Comparison of ENCODE assay signal across 11 cellular contexts in the genomic region with DNA sequence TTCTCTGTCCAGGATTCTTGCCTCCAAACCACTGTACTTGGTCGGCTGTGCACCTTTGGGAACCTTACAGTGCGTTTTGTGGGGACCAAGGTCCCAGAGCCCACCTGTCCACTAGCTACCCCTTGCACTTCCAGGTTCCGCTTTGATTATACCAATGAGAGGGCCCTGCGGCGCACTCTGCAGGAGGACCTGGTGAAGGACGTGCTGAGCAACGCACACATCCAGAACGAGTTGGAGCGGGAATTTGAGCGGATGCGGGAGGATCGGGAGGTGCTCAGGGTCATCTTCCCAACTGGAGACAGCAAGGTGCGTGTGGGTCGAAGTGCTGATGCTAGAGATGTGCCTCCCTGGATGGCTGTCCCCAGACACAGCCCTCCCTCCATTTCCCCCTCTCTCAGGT. TPM values are rescaled to one million over a fixed set of nuclear protein-coding genes. Genes with fewer than 3 reads are reported as not detected.
A peak's percentile ranks its signal among the peaks of the same experiment; 100 is the strongest.
DNase-seq lines count a peak whose midpoint lies in the region; ATAC-seq, FAIRE-seq and TF ChIP-seq lines count a peak whose summit lies in the region.
"Had no signal": no experiment of that assay in that cellular context is flagged by ENCODE, and none has a peak within 500 bp of the region (broad histone marks: within the 10 kb centered on the region; RNA-seq: fewer than 3 reads in every experiment).

No MANE protein-coding gene starts in this region.

- H3K9me2 ChIP-seq in SK-N-SH = no peaks in the 10 kb centered on the region

- H3F3A ChIP-seq in SK-N-SH (replicated peaks; ENCODE audit: insufficient read depth) = peaks cover 5% of the 10 kb centered on the region

- H3K4me2 ChIP-seq in SK-N-SH (no peak overlapping the region), HepG2 (ENCODE audit: low read depth, low read length) (no peak overlapping the region)

- TF ChIP-seq RAD21 in SK-N-SH (IDR thresholded peaks at IDR 0.05; ENCODE audit: low read length) = peak; percentile 47
- TF ChIP-seq RAD21 in HepG2 (CRISPR knock-in tag; IDR thresholded peaks at IDR 0.05) = peak; percentile 50; the same call in 1 of the 2 replicates

- no peaks in the 10 kb centered on the region for H3K4me1 ChIP-seq in SK-N-SH (ENCODE audit: control insufficient read depth in 1 of 2, insufficient read depth in 2 of 2, low read depth in 1 of 2, low read length in 1 of 2)
- no peaks in the 10 kb centered on the region for H3K4me1 ChIP-seq in HepG2 (ENCODE audit: insufficient read depth, low read length)

- no peak overlapping the region for H2AFZ ChIP-seq in SK-N-SH (ENCODE audit: low read depth)
- H2AFZ ChIP-seq in HepG2 (ENCODE audit: low read length) = no peak overlapping the region

- H3K36me3 ChIP-seq in SK-N-SH (replicated peaks in 1 of 2; ENCODE audit: control insufficient read depth in 1 of 2, insufficient read depth in 2 of 2, low read length in 1 of 2) (peaks cover 62 to 66% of the 10 kb centered on the region in 2 experiments), HepG2 (replicated peaks in 1 of 2; ENCODE audit: control insufficient read depth in 1 of 2, insufficient read depth in 2 of 2, low read length in 2 of 2) (peaks cover 46 to 81% of the 10 kb centered on the region in 2 experiments)

- 94% methylated on average over 14 of the region's 14 CpGs for WGBS in SK-N-SH (ENCODE audit: low lambda C conversion rate)
- WGBS in HepG2 (ENCODE audit: low lambda C conversion rate) = 93% methylated on average over 14 of the region's 14 CpGs

- peak; percentile 5 for TF ChIP-seq CTCF in GM12865 (IDR thresholded peaks at IDR 0.05; ENCODE audit: insufficient read depth, low read depth, low read length, missing control alignments)
- peak; percentile 39 for TF ChIP-seq CTCF in SK-N-SH (IDR thresholded peaks at IDR 0.05)
- peak; percentile 64 for TF ChIP-seq CTCF in HepG2 (CRISPR knock-in tag; IDR thresholded peaks at IDR 0.05)

- H3K27me3 ChIP-seq in SK-N-SH (ENCODE audit: insufficient read depth) (no peaks in the 10 kb centered on the region), HepG2 (ENCODE audit: control insufficient read depth in 1 of 2, insufficient read depth in 2 of 2, low read length in 2 of 2) (no peaks in the 10 kb centered on the region)

- no peak overlapping the region for H3K9ac ChIP-seq in SK-N-SH
- H3K9ac ChIP-seq in HepG2 (ENCODE audit: insufficient read depth, low read depth, low read length) = no peak overlapping the region

- H3K27ac ChIP-seq in SK-N-SH (ENCODE audit: low read depth in 2 of 2, low read length in 1 of 2) (no peak overlapping the region), HepG2 (ENCODE audit: extremely low read length, insufficient read depth, low read length) (no peak overlapping the region)

- FAIRE-seq in HepG2 (lab: Jason Lieb, UNC) = no peak

- DNase-seq in GM12865 (ENCODE audit: low read depth) = no peak
- DNase-seq in SK-N-SH = no peak
- no peak for DNase-seq in HepG2 (ENCODE audit: low spot score)
- no peak for DNase-seq in NCI-H1092 (lab: John Stamatoyannopoulos, UW)
- no peak for DNase-seq in globus pallidus (ENCODE audit: low spot score)
- DNase-seq in NCI-H2081 (lab: John Stamatoyannopoulos, UW) = no peak
- DNase-seq: activated naive CD8-positive, alpha-beta T cell treated with anti-CD3 and anti-CD28 coated beads for 36 hours; head of caudate nucleus; NCI-H1105 treated with DMSO at 0.1 percent for 48 hours; T-helper 2 cell had no signal

- CTCF ChIA-PET in SK-N-SH (lab: Yijun Ruan, JAX) (interaction anchor here (0.6 to 3.2 kb wide), 9 partner anchors 9 to 147 kb away, joined by 3 to 15 read pairs (median 5); a partner anchor contains a TSS), HepG2 (lab: Yijun Ruan, JAX; ENCODE audit: low intra/inter-chr PET ratio, low total read pairs) (interaction anchor here (0.8 kb wide), 1 partner anchor 67 kb away, joined by 3 read pairs; no protein-coding TSS in a partner anchor)

- ATAC-seq in HepG2 = peak; percentile 64

- H3K79me2 ChIP-seq in SK-N-SH (ENCODE audit: insufficient read depth) (peaks cover 9% of the 10 kb centered on the region), HepG2 (ENCODE audit: insufficient read depth, low read length) (no peaks in the 10 kb centered on the region)

- in situ Hi-C loops in HepG2 (cut with HindIII; ENCODE audit: extremely low pct_ligation_motif_present, low pct_unique_long_range_greater_than_20kb) = no loop called here

- POLR2A ChIA-PET in SK-N-SH (lab: Yijun Ruan, JAX) = no interaction called here
- POLR2A ChIA-PET in HepG2 (lab: Yijun Ruan, JAX) = no interaction called here

- H3K4me3 ChIP-seq in GM12865 (ENCODE audit: low read depth, low read length) (no peak overlapping the region), SK-N-SH (ENCODE audit: low read depth in 2 of 2, low read length in 1 of 2) (no peak overlapping the region), HepG2 (replicated peaks in 1 of 3; ENCODE audit: insufficient read depth in 1 of 3, low read depth in 2 of 3, low read length in 3 of 3) (no peak overlapping the region)

- intact Hi-C loops in HepG2 (cut with micrococcal nuclease; ENCODE audit: unreplicated experiment) = loop anchor here (5.0 kb wide), 1 partner anchor 146 kb away; a partner anchor contains a TSS

- H3K9me3 ChIP-seq in SK-N-SH = no peaks in the 10 kb centered on the region
- no peaks in the 10 kb centered on the region for H3K9me3 ChIP-seq in HepG2 (ENCODE audit: low read length)

- H4K20me1 ChIP-seq in SK-N-SH (ENCODE audit: insufficient read depth) = no peaks in the 10 kb centered on the region
- H4K20me1 ChIP-seq in HepG2 (ENCODE audit: insufficient read depth, low read length) = no peaks in the 10 kb centered on the region

- no TSS peak for BruUV-seq in HepG2 (replicated peaks; lab: Mats Ljungman, UMichigan)

- TF ChIP-seq POLR2A in HepG2 (IDR thresholded peaks at IDR 0.05; ENCODE audit: insufficient read depth in 1 of 2, low read depth in 2 of 2, low read length in 2 of 2) = no peak

- TF ChIP-seq EP300 in SK-N-SH (IDR thresholded peaks at IDR 0.05; ENCODE audit: borderline replicate concordance in 1 of 2, low read depth in 1 of 2, low read length in 1 of 2) = no peak
- TF ChIP-seq EP300 in HepG2 (IDR thresholded peaks at IDR 0.05; ENCODE audit: low read depth in 2 of 2, low read length in 2 of 2) = no peak
- no peak for TF ChIP-seq EP300 in HepG2 (CRISPR knock-in tag; IDR thresholded peaks at IDR 0.05; ENCODE audit: borderline replicate concordance)

RNA-seq across cellular contexts. Expression of a gene that starts 18.8 kb away (rescaled TPM):
- 19.0 and 37.3 TPM in 2 replicates for polyA plus RNA-seq in SK-N-SH (2012; rRNA removed)
- polyA plus RNA-seq in SK-N-SH (2012; cell fraction: cytosol; rRNA removed) = 16.7 and 21.1 TPM in 2 replicates
- polyA plus RNA-seq in SK-N-SH (2012; cell fraction: nucleus; rRNA removed) = 90.5 and 92.5 TPM in 2 replicates
- 17.8 and 63.2 TPM in 2 replicates for total RNA-seq in HepG2 (2016; rRNA removed; fragmentation: Illumina TruSeq; extraction: Trizol)
- total RNA-seq in HepG2 (2016; cell fraction: cytosol; rRNA removed; fragmentation: Illumina TruSeq; extraction: Trizol; ENCODE audit: low read depth) = 31.8 and 37.1 TPM in 2 replicates
- total RNA-seq in HepG2 (2016; cell fraction: insoluble cytoplasmic fraction; rRNA removed; fragmentation: Illumina TruSeq; extraction: Trizol) = 16.0 and 50.4 TPM in 2 replicates
- total RNA-seq in HepG2 (2016; cell fraction: membrane; rRNA removed; fragmentation: Illumina TruSeq; extraction: Trizol) = 16.5 and 17.5 TPM in 2 replicates
- total RNA-seq in HepG2 (2016; cell fraction: nucleus; rRNA removed; fragmentation: Illumina TruSeq; extraction: Trizol) = 46.2 and 49.6 TPM in 2 replicates
- 17.2 and 18.3 TPM in 2 replicates for polyA plus RNA-seq in HepG2 (2011; rRNA removed)
- polyA plus RNA-seq in HepG2 (2011; cell fraction: cytosol; rRNA removed) = 4.8 and 6.3 TPM in 2 replicates
- 85.5 and 109 TPM in 2 replicates for polyA plus RNA-seq in HepG2 (2011; cell fraction: nucleus; rRNA removed)
- polyA plus RNA-seq in HepG2 (2012) = 43.9 and 44.8 TPM in 2 replicates
- polyA plus RNA-seq in HepG2 (2016; cell fraction: cytosol; fragmentation: Illumina TruSeq; extraction: Trizol; ENCODE audit: low read depth) = 1.2 and 1.6 TPM in 2 replicates
- polyA plus RNA-seq in HepG2 (2016; cell fraction: insoluble cytoplasmic fraction; fragmentation: Illumina TruSeq; extraction: Trizol; ENCODE audit: low read depth) = 25.1 and 41.6 TPM in 2 replicates
- 2.8 and 4.1 TPM in 2 replicates for polyA plus RNA-seq in HepG2 (2016; cell fraction: membrane; fragmentation: Illumina TruSeq; extraction: Trizol; ENCODE audit: low read depth)
- 62.8 and 68.8 TPM in 2 replicates for polyA plus RNA-seq in HepG2 (2016; cell fraction: nucleus; fragmentation: Illumina TruSeq; extraction: Trizol; ENCODE audit: insufficient read depth, low read depth)
- 200 and 209 TPM in 2 replicates for polyA minus RNA-seq in HepG2 (2011; rRNA and poly(A)+ RNA removed; ENCODE audit: low replicate concordance)
- 71.5 and 80.7 TPM in 2 replicates for polyA minus RNA-seq in HepG2 (2011; cell fraction: cytosol; rRNA and poly(A)+ RNA removed)
- polyA minus RNA-seq in HepG2 (2011; cell fraction: nucleus; rRNA and poly(A)+ RNA removed) = 159 and 190 TPM in 2 replicates

RNA-seq across cellular contexts. Expression of a gene that starts 21.7 kb away (rescaled TPM):
- polyA plus RNA-seq in SK-N-SH (2012; rRNA removed) = not detected in 2 replicates
- polyA plus RNA-seq in SK-N-SH (2012; cell fraction: cytosol; rRNA removed) = 0.03 TPM in 1 of 2 replicates, not detected in the other
- polyA plus RNA-seq in SK-N-SH (2012; cell fraction: nucleus; rRNA removed) = not detected in 2 replicates
- total RNA-seq in HepG2 (2016; rRNA removed; fragmentation: Illumina TruSeq; extraction: Trizol) = 0.07 TPM in 1 of 2 replicates, not detected in the other
- not detected in 2 replicates for total RNA-seq in HepG2 (2016; cell fraction: cytosol; rRNA removed; fragmentation: Illumina TruSeq; extraction: Trizol; ENCODE audit: low read depth)
- not detected in 2 replicates for total RNA-seq in HepG2 (2016; cell fraction: insoluble cytoplasmic fraction; rRNA removed; fragmentation: Illumina TruSeq; extraction: Trizol)
- not detected in 2 replicates for total RNA-seq in HepG2 (2016; cell fraction: membrane; rRNA removed; fragmentation: Illumina TruSeq; extraction: Trizol)
- not detected in 2 replicates for total RNA-seq in HepG2 (2016; cell fraction: nucleus; rRNA removed; fragmentation: Illumina TruSeq; extraction: Trizol)
- polyA plus RNA-seq in HepG2 (2011; rRNA removed) = 0.04 TPM in 1 of 2 replicates, not detected in the other
- not detected in 2 replicates for polyA plus RNA-seq in HepG2 (2011; cell fraction: cytosol; rRNA removed)
- polyA plus RNA-seq in HepG2 (2011; cell fraction: nucleus; rRNA removed) = not detected in 2 replicates
- polyA plus RNA-seq in HepG2 (2012) = 0.09 and 0.16 TPM in 2 replicates
- polyA plus RNA-seq in HepG2 (2016; cell fraction: cytosol; fragmentation: Illumina TruSeq; extraction: Trizol; ENCODE audit: low read depth) = not detected in 2 replicates
- not detected in 2 replicates for polyA plus RNA-seq in HepG2 (2016; cell fraction: insoluble cytoplasmic fraction; fragmentation: Illumina TruSeq; extraction: Trizol; ENCODE audit: low read depth)
- not detected in 2 replicates for polyA plus RNA-seq in HepG2 (2016; cell fraction: membrane; fragmentation: Illumina TruSeq; extraction: Trizol; ENCODE audit: low read depth)
- not detected in 2 replicates for polyA plus RNA-seq in HepG2 (2016; cell fraction: nucleus; fragmentation: Illumina TruSeq; extraction: Trizol; ENCODE audit: insufficient read depth, low read depth)
- polyA minus RNA-seq in HepG2 (2011; rRNA and poly(A)+ RNA removed; ENCODE audit: low replicate concordance) = not detected in 2 replicates
- polyA minus RNA-seq in HepG2 (2011; cell fraction: cytosol; rRNA and poly(A)+ RNA removed) = not detected in 2 replicates
- not detected in 2 replicates for polyA minus RNA-seq in HepG2 (2011; cell fraction: nucleus; rRNA and poly(A)+ RNA removed)
- total RNA-seq: activated naive CD8-positive, alpha-beta T cell treated with anti-CD3 and anti-CD28 coated beads for 36 hours; posterior vena cava had no signal

RNA-seq across cellular contexts. Expression of a gene that starts 23.6 kb away (rescaled TPM):
- polyA plus RNA-seq in SK-N-SH (2012; rRNA removed) (11.4 and 12.8 TPM in 2 replicates), HepG2 (2011; rRNA removed) (7.4 and 7.9 TPM in 2 replicates)
- polyA plus RNA-seq in SK-N-SH (2012; cell fraction: cytosol; rRNA removed) = 9.2 and 12.2 TPM in 2 replicates
- 22.1 and 27.1 TPM in 2 replicates for polyA plus RNA-seq in SK-N-SH (2012; cell fraction: nucleus; rRNA removed)
- 3.3 and 4.3 TPM in 2 replicates for total RNA-seq in HepG2 (2016; rRNA removed; fragmentation: Illumina TruSeq; extraction: Trizol)
- total RNA-seq in HepG2 (2016; cell fraction: cytosol; rRNA removed; fragmentation: Illumina TruSeq; extraction: Trizol; ENCODE audit: low read depth) = 0.40 and 0.53 TPM in 2 replicates
- 3.5 and 4.2 TPM in 2 replicates for total RNA-seq in HepG2 (2016; cell fraction: insoluble cytoplasmic fraction; rRNA removed; fragmentation: Illumina TruSeq; extraction: Trizol)
- 2.0 and 2.1 TPM in 2 replicates for total RNA-seq in HepG2 (2016; cell fraction: membrane; rRNA removed; fragmentation: Illumina TruSeq; extraction: Trizol)
- total RNA-seq in HepG2 (2016; cell fraction: nucleus; rRNA removed; fragmentation: Illumina TruSeq; extraction: Trizol) = 4.9 and 5.7 TPM in 2 replicates
- polyA plus RNA-seq in HepG2 (2011; cell fraction: cytosol; rRNA removed) = 5.5 and 5.7 TPM in 2 replicates
- 16.5 and 17.2 TPM in 2 replicates for polyA plus RNA-seq in HepG2 (2011; cell fraction: nucleus; rRNA removed)
- 7.9 and 9.5 TPM in 2 replicates for polyA plus RNA-seq in HepG2 (2012)
- 0.25 and 0.36 TPM in 2 replicates for polyA plus RNA-seq in HepG2 (2016; cell fraction: cytosol; fragmentation: Illumina TruSeq; extraction: Trizol; ENCODE audit: low read depth)
- 4.0 and 4.5 TPM in 2 replicates for polyA plus RNA-seq in HepG2 (2016; cell fraction: insoluble cytoplasmic fraction; fragmentation: Illumina TruSeq; extraction: Trizol; ENCODE audit: low read depth)
- polyA plus RNA-seq in HepG2 (2016; cell fraction: membrane; fragmentation: Illumina TruSeq; extraction: Trizol; ENCODE audit: low read depth) = 1.1 and 1.4 TPM in 2 replicates
- 10.4 and 11.2 TPM in 2 replicates for polyA plus RNA-seq in HepG2 (2016; cell fraction: nucleus; fragmentation: Illumina TruSeq; extraction: Trizol; ENCODE audit: insufficient read depth, low read depth)
- 19.5 and 24.6 TPM in 2 replicates for polyA minus RNA-seq in HepG2 (2011; rRNA and poly(A)+ RNA removed; ENCODE audit: low replicate concordance)
- 6.2 and 7.2 TPM in 2 replicates for polyA minus RNA-seq in HepG2 (2011; cell fraction: cytosol; rRNA and poly(A)+ RNA removed)
- 12.5 and 14.9 TPM in 2 replicates for polyA minus RNA-seq in HepG2 (2011; cell fraction: nucleus; rRNA and poly(A)+ RNA removed)

RNA-seq across cellular contexts. Expression of a gene that starts 45.9 kb away (rescaled TPM):
- polyA plus RNA-seq in SK-N-SH (2012; rRNA removed) (31.1 and 47.6 TPM in 2 replicates), HepG2 (2011; rRNA removed) (6.3 and 7.2 TPM in 2 replicates)
- polyA plus RNA-seq in SK-N-SH (2012; cell fraction: cytosol; rRNA removed) = 28.9 and 37.1 TPM in 2 replicates
- 13.2 and 15.5 TPM in 2 replicates for polyA plus RNA-seq in SK-N-SH (2012; cell fraction: nucleus; rRNA removed)
- 0.73 and 0.93 TPM in 2 replicates for total RNA-seq in HepG2 (2016; rRNA removed; fragmentation: Illumina TruSeq; extraction: Trizol)
- 3.9 and 4.8 TPM in 2 replicates for total RNA-seq in HepG2 (2016; cell fraction: cytosol; rRNA removed; fragmentation: Illumina TruSeq; extraction: Trizol; ENCODE audit: low read depth)
- 0.97 and 1.6 TPM in 2 replicates for total RNA-seq in HepG2 (2016; cell fraction: insoluble cytoplasmic fraction; rRNA removed; fragmentation: Illumina TruSeq; extraction: Trizol)
- total RNA-seq in HepG2 (2016; cell fraction: membrane; rRNA removed; fragmentation: Illumina TruSeq; extraction: Trizol) = 3.9 and 5.7 TPM in 2 replicates
- total RNA-seq in HepG2 (2016; cell fraction: nucleus; rRNA removed; fragmentation: Illumina TruSeq; extraction: Trizol) = 1.2 TPM in 1 of 2 replicates, not detected in the other
- polyA plus RNA-seq in HepG2 (2011; cell fraction: cytosol; rRNA removed) = 7.6 and 10.0 TPM in 2 replicates
- polyA plus RNA-seq in HepG2 (2011; cell fraction: nucleus; rRNA removed) = 5.3 and 5.4 TPM in 2 replicates
- 5.1 and 5.5 TPM in 2 replicates for polyA plus RNA-seq in HepG2 (2012)
- polyA plus RNA-seq in HepG2 (2016; cell fraction: cytosol; fragmentation: Illumina TruSeq; extraction: Trizol; ENCODE audit: low read depth) = 13.4 and 14.8 TPM in 2 replicates
- polyA plus RNA-seq in HepG2 (2016; cell fraction: insoluble cytoplasmic fraction; fragmentation: Illumina TruSeq; extraction: Trizol; ENCODE audit: low read depth) = 1.9 and 2.1 TPM in 2 replicates
- 12.4 and 14.7 TPM in 2 replicates for polyA plus RNA-seq in HepG2 (2016; cell fraction: membrane; fragmentation: Illumina TruSeq; extraction: Trizol; ENCODE audit: low read depth)
- 1.4 and 2.2 TPM in 2 replicates for polyA plus RNA-seq in HepG2 (2016; cell fraction: nucleus; fragmentation: Illumina TruSeq; extraction: Trizol; ENCODE audit: insufficient read depth, low read depth)
- 2.1 and 2.2 TPM in 2 replicates for polyA minus RNA-seq in HepG2 (2011; rRNA and poly(A)+ RNA removed; ENCODE audit: low replicate concordance)
- polyA minus RNA-seq in HepG2 (2011; cell fraction: cytosol; rRNA and poly(A)+ RNA removed) = 1.8 and 2.3 TPM in 2 replicates
- 0.99 and 1.0 TPM in 2 replicates for polyA minus RNA-seq in HepG2 (2011; cell fraction: nucleus; rRNA and poly(A)+ RNA removed)

RNA-seq across cellular contexts. Expression of a gene that starts 55.6 kb away (rescaled TPM):
- 1.0 and 2.1 TPM in 2 replicates for polyA plus RNA-seq in SK-N-SH (2012; rRNA removed)
- polyA plus RNA-seq in SK-N-SH (2012; cell fraction: cytosol; rRNA removed) = 1.4 TPM in 2 replicates
- polyA plus RNA-seq in SK-N-SH (2012; cell fraction: nucleus; rRNA removed) = 2.0 and 2.6 TPM in 2 replicates
- 1.7 and 2.5 TPM in 2 replicates for total RNA-seq in HepG2 (2016; rRNA removed; fragmentation: Illumina TruSeq; extraction: Trizol)
- total RNA-seq in HepG2 (2016; cell fraction: cytosol; rRNA removed; fragmentation: Illumina TruSeq; extraction: Trizol; ENCODE audit: low read depth) = 0.20 and 0.79 TPM in 2 replicates
- 2.0 and 2.2 TPM in 2 replicates for total RNA-seq in HepG2 (2016; cell fraction: insoluble cytoplasmic fraction; rRNA removed; fragmentation: Illumina TruSeq; extraction: Trizol)
- total RNA-seq in HepG2 (2016; cell fraction: membrane; rRNA removed; fragmentation: Illumina TruSeq; extraction: Trizol) = 1.1 and 2.2 TPM in 2 replicates
- total RNA-seq in HepG2 (2016; cell fraction: nucleus; rRNA removed; fragmentation: Illumina TruSeq; extraction: Trizol) = 2.9 and 3.2 TPM in 2 replicates
- 3.3 TPM in 2 replicates for polyA plus RNA-seq in HepG2 (2011; rRNA removed)
- polyA plus RNA-seq in HepG2 (2011; cell fraction: cytosol; rRNA removed) = 2.2 TPM in 2 replicates
- polyA plus RNA-seq in HepG2 (2011; cell fraction: nucleus; rRNA removed) = 9.6 and 11.2 TPM in 2 replicates
- polyA plus RNA-seq in HepG2 (2012) = 2.6 and 3.9 TPM in 2 replicates
- polyA plus RNA-seq in HepG2 (2016; cell fraction: cytosol; fragmentation: Illumina TruSeq; extraction: Trizol; ENCODE audit: low read depth) = 0.76 and 2.2 TPM in 2 replicates
- polyA plus RNA-seq in HepG2 (2016; cell fraction: insoluble cytoplasmic fraction; fragmentation: Illumina TruSeq; extraction: Trizol; ENCODE audit: low read depth) = 3.1 and 3.7 TPM in 2 replicates
- polyA plus RNA-seq in HepG2 (2016; cell fraction: membrane; fragmentation: Illumina TruSeq; extraction: Trizol; ENCODE audit: low read depth) = 2.2 and 2.3 TPM in 2 replicates
- 4.9 and 6.7 TPM in 2 replicates for polyA plus RNA-seq in HepG2 (2016; cell fraction: nucleus; fragmentation: Illumina TruSeq; extraction: Trizol; ENCODE audit: insufficient read depth, low read depth)
- polyA minus RNA-seq in HepG2 (2011; rRNA and poly(A)+ RNA removed; ENCODE audit: low replicate concordance) = 2.2 and 7.1 TPM in 2 replicates
- polyA minus RNA-seq in HepG2 (2011; cell fraction: cytosol; rRNA and poly(A)+ RNA removed) = 0.26 and 1.3 TPM in 2 replicates
- polyA minus RNA-seq in HepG2 (2011; cell fraction: nucleus; rRNA and poly(A)+ RNA removed) = 2.1 and 3.0 TPM in 2 replicates

Comparison
In these comparisons a context has a peak if more than half of its experiments do, and no peak if none do; other contexts are left out.
1. CTCF ChIP-seq: peak in every context shown above with its lines; median percentile 64 in HepG2; 39 in SK-N-SH; 5 in GM12865.